Comparison of ENCODE assay signal across 8 cellular contexts in genomic region chrX:51420610-51421009, GRCh38.
A peak's percentile ranks its signal among the peaks of the same experiment; 100 is the strongest.
DNase-seq lines count a peak whose midpoint lies in the region; ATAC-seq and TF ChIP-seq lines count a peak whose summit lies in the region.

No MANE protein-coding gene starts in this region.

- H3K36me3 Mint-ChIP-seq in CD14-positive monocyte: no peaks in the 10 kb centered on the region

- peaks cover 0 to 6% (median 5%) of the 10 kb centered on the region in 3 donors for H3K27me3 Mint-ChIP-seq in CD14-positive monocyte (ENCODE audit: low read depth in 3 of 3)

- no peak overlapping the region for H3K27ac Mint-ChIP-seq in CD14-positive monocyte

- no peak overlapping the region for H3K4me3 Mint-ChIP-seq in CD14-positive monocyte

- dilution Hi-C loops in mammary epithelial cell (cut with HindIII; ENCODE audit: low sequenced_read_pairs): no loop called here

- H3K9ac ChIP-seq in mammary epithelial cell (ENCODE audit: insufficient read depth, low read length): no peak overlapping the region

- H4K20me1 ChIP-seq in mammary epithelial cell (ENCODE audit: insufficient read depth, low read length): no peaks in the 10 kb centered on the region

- intact Hi-C loops in CD14-positive monocyte (cut with micrococcal nuclease): no loop called here
- intact Hi-C loops in mammary epithelial cell (cut with micrococcal nuclease): loop anchor here (1.0 kb wide), 2 partner anchors 84 to 275 kb away; no protein-coding TSS in a partner anchor

- DNase-seq in CD14-positive monocyte (ENCODE audit: low spot score) (no peak), GM04504 (ENCODE audit: low read depth) (peak; percentile 8), NCI-H69 (lab: John Stamatoyannopoulos, UW) (peak; percentile 22), mammary epithelial cell (peak; percentile 8), lung (ENCODE audit: low spot score) (no peak)

- no peaks in the 10 kb centered on the region for H3K79me2 ChIP-seq in mammary epithelial cell (ENCODE audit: insufficient read depth, low read length)

- no peak overlapping the region for H3K4me2 ChIP-seq in mammary epithelial cell (ENCODE audit: insufficient read depth, low read depth, low read length)

- no peaks in the 10 kb centered on the region for H3K9me3 ChIP-seq in mammary epithelial cell (replicated peaks; ENCODE audit: insufficient read depth, low read length)
- H3K9me3 ChIP-seq in lung (ENCODE audit: control insufficient read depth in 2 of 2, insufficient read depth in 1 of 2, low read length in 1 of 2): no peaks in the 10 kb centered on the region

- no TSS peak for BruUV-seq in mammary epithelial cell (replicated peaks; lab: Mats Ljungman, UMichigan)

- H3K27me3 ChIP-seq in mammary epithelial cell (ENCODE audit: insufficient read depth, low read length) (peaks cover 8% of the 10 kb centered on the region), lung (ENCODE audit: control insufficient read depth, insufficient read depth) (no peaks in the 10 kb centered on the region)

- H3K4me1 ChIP-seq in mammary epithelial cell (ENCODE audit: insufficient read depth, low read length) (no peaks in the 10 kb centered on the region), lung (ENCODE audit: control insufficient read depth in 2 of 2, insufficient read depth in 2 of 2, low read length in 2 of 2) (no peaks in the 10 kb centered on the region)

- CTCF ChIA-PET in mammary epithelial cell (lab: Charles Lee; ENCODE audit: low non-redundant PET): interaction anchor here (0.6 to 2.0 kb wide), 3 partner anchors 9 to 707 kb away, joined by 3 to 12 read pairs (median 10); no protein-coding TSS in a partner anchor

- H3K36me3 ChIP-seq in mammary epithelial cell (ENCODE audit: insufficient read depth, low read length) (no peaks in the 10 kb centered on the region), lung (ENCODE audit: control insufficient read depth in 2 of 2, insufficient read depth in 2 of 2, low read length in 2 of 2) (no peaks in the 10 kb centered on the region)

- in situ Hi-C loops in mammary epithelial cell (cut with MboI; ENCODE audit: low sequenced_read_pairs in 2 of 2): loop anchor here in 1 of 2 donors (25.0 kb wide), 1 partner anchor 283 kb away; no protein-coding TSS in a partner anchor

- no peaks in the 10 kb centered on the region for H3K4me1 Mint-ChIP-seq in CD14-positive monocyte

- ATAC-seq in lung (ENCODE audit: insufficient read depth, low FRiP score): no peak
- no peak for ATAC-seq in HG02970 (IDR thresholded peaks at IDR 0.05; ENCODE audit: low FRiP score, unreplicated experiment)
- no peak for ATAC-seq in esophagus mucosa
- ATAC-seq in GM19328 (IDR thresholded peaks at IDR 0.05; ENCODE audit: unreplicated experiment): no peak

- H3K27ac ChIP-seq in mammary epithelial cell (ENCODE audit: insufficient read depth, low read depth, low read length) (no peak overlapping the region), lung (ENCODE audit: low read depth in 1 of 2, low read length in 1 of 2) (no peak overlapping the region)

- H2AFZ ChIP-seq in mammary epithelial cell (ENCODE audit: low read depth, low read length): peak overlapping the region; percentile 27

- 0% methylated on average over 5 of the region's 5 CpGs for WGBS in mammary epithelial cell (ENCODE audit: low coverage, missing lambda C conversion rate)
- WGBS in lung, 2 donors: 7 to 12% methylated on average over 5 of the region's 5 CpGs

- TF ChIP-seq CTCF in CD14-positive monocyte (IDR thresholded peaks at IDR 0.05): peak; percentile 68
- peak; percentile 68 to 70 for TF ChIP-seq CTCF in mammary epithelial cell (conservative IDR thresholded peaks at IDR 0.05 in 1 of 2, IDR thresholded peaks at IDR 0.05 in 1 of 2; ENCODE audit: extremely low read depth in 1 of 2, insufficient read depth in 1 of 2, low read depth in 1 of 2, low read length in 2 of 2)
- peak; percentile 18 for TF ChIP-seq CTCF in lung (IDR thresholded peaks at IDR 0.05; ENCODE audit: control extremely low read depth, extremely low read depth)

- H3K9me3 Mint-ChIP-seq in CD14-positive monocyte: no peaks in the 10 kb centered on the region

- H3K4me3 ChIP-seq in mammary epithelial cell (replicated peaks in 1 of 3; ENCODE audit: insufficient read depth in 1 of 3, low read depth in 2 of 3, low read length in 3 of 3): no peak overlapping the region
- H3K4me3 ChIP-seq in lung: no peak overlapping the region

Comparison
In these comparisons a context has a peak if more than half of its experiments do, and no peak if none do; other contexts are left out.
1. DNase-seq: peak in GM04504 (single experiment), NCI-H69 (single experiment) and mammary epithelial cell (single experiment); none in CD14-positive monocyte (single experiment) and lung (single experiment).
2. CTCF ChIP-seq: peak in every context shown above with its lines; median percentile 69 in mammary epithelial cell; 68 in CD14-positive monocyte; 18 in lung.